Comparison of ENCODE assay signal across 22 cellular contexts in genomic region chr2:137772451-137772850, GRCh38.
A peak's percentile ranks its signal among the peaks of the same experiment; 100 is the strongest.
DNase-seq lines count a peak whose midpoint lies in the region; FAIRE-seq and TF ChIP-seq lines count a peak whose summit lies in the region.
"Had no signal": no experiment of that assay in that cellular context is flagged by ENCODE, and none has a peak within 500 bp of the region (broad histone marks: within the 10 kb centered on the region; RNA-seq: fewer than 3 reads in every experiment).

No MANE protein-coding gene starts in this region.

- no peak for TF ChIP-seq CTCF in HL-60 (IDR thresholded peaks at IDR 0.05; ENCODE audit: insufficient read depth, low read length)
- TF ChIP-seq CTCF in astrocyte (IDR thresholded peaks at IDR 0.05; ENCODE audit: insufficient read depth, low read depth, low read length), result no peak
- no peak for TF ChIP-seq CTCF in neural progenitor cell (IDR thresholded peaks at IDR 0.05)
- no peak for TF ChIP-seq CTCF in BE2C (IDR thresholded peaks at IDR 0.05; ENCODE audit: low read depth, low read length)

- H3F3A ChIP-seq in neural progenitor cell (ENCODE audit: low read depth), result no peaks in the 10 kb centered on the region

- DNase-seq in HL-60 (ENCODE audit: low read depth in 1 of 2, low spot score in 1 of 2) (peak; percentile 13 to 54), MV-4-11 (lab: John Stamatoyannopoulos, UW) (peak; percentile 48), astrocyte (ENCODE audit: low read depth) (no peak), neural progenitor cell (ENCODE audit: low spot score) (no peak), BE2C (no peak), SHP77 (lab: John Stamatoyannopoulos, UW) (no peak)
- DNase-seq in stimulated activated CD4-positive, alpha-beta T cell treated with anti-CD3 and anti-CD28 coated beads, Interleukin-2, amount 100 ng/mL, for 24 hours, result no peak
- DNase-seq: CD4-positive, alpha-beta memory T cell; DMS153; DMS79 treated with DMSO at 0.1 percent for 48 hours; EL; GOT3; HCEC 1CT; HFFc6 had no signal

- no peak for FAIRE-seq in astrocyte (lab: Jason Lieb, UNC)
- FAIRE-seq: A204.1, D721Med, G401.6, GM12891, HepG2, HTR-8/SVneo had no signal

- no peaks in the 10 kb centered on the region for H4K20me1 ChIP-seq in astrocyte (ENCODE audit: insufficient read depth, low read length)
- no peaks in the 10 kb centered on the region for H4K20me1 ChIP-seq in neural progenitor cell (ENCODE audit: low read depth)

- no peak overlapping the region for H3K4me3 Mint-ChIP-seq in astrocyte (ENCODE audit: unreplicated experiment)
- H3K4me3 Mint-ChIP-seq in neural progenitor cell, result no peak overlapping the region
- H3K4me3 Mint-ChIP-seq: B cell; CD4-positive, alpha-beta memory T cell; HFFc6 had no signal

- H2AFZ ChIP-seq in astrocyte (ENCODE audit: low read depth, low read length) (no peak overlapping the region), neural progenitor cell (replicated peaks) (peak overlapping the region; percentile 40)

- peak overlapping the region; percentile 19 for H3K27ac Mint-ChIP-seq in astrocyte (ENCODE audit: unreplicated experiment)
- H3K27ac Mint-ChIP-seq in neural progenitor cell, result no peak overlapping the region
- H3K27ac Mint-ChIP-seq: B cell; CD4-positive, alpha-beta memory T cell; HFFc6 had no signal

- H3K36me3 Mint-ChIP-seq in astrocyte (ENCODE audit: low read depth, unreplicated experiment), result no peaks in the 10 kb centered on the region
- no peaks in the 10 kb centered on the region for H3K36me3 Mint-ChIP-seq in neural progenitor cell
- H3K36me3 Mint-ChIP-seq: CD4-positive, alpha-beta memory T cell had no signal

- no peaks in the 10 kb centered on the region for H3K9me3 Mint-ChIP-seq in astrocyte (ENCODE audit: unreplicated experiment)
- no peaks in the 10 kb centered on the region for H3K9me3 Mint-ChIP-seq in neural progenitor cell

- no peaks in the 10 kb centered on the region for H3K36me3 ChIP-seq in astrocyte (ENCODE audit: insufficient read depth, low read length)
- no peaks in the 10 kb centered on the region for H3K36me3 ChIP-seq in neural progenitor cell
- no peaks in the 10 kb centered on the region for H3K36me3 ChIP-seq in BE2C

- H3K27me3 ChIP-seq in HL-60 (ENCODE audit: insufficient read depth, poor library complexity, severe bottlenecking) (no peaks in the 10 kb centered on the region), astrocyte (ENCODE audit: insufficient read depth, low read length) (no peaks in the 10 kb centered on the region), neural progenitor cell (no peaks in the 10 kb centered on the region), BE2C (no peaks in the 10 kb centered on the region)

- H3K9ac ChIP-seq in astrocyte (ENCODE audit: low read length) (no peak overlapping the region), neural progenitor cell (no peak overlapping the region)

- peak overlapping the region; percentile 45 for H3K27ac ChIP-seq in HL-60 (replicated peaks)
- no peak overlapping the region for H3K27ac ChIP-seq in astrocyte (ENCODE audit: low read depth, low read length)
- no peak overlapping the region for H3K27ac ChIP-seq in neural progenitor cell
- H3K27ac ChIP-seq: C4-2B had no signal

- H3K9me3 ChIP-seq in astrocyte (ENCODE audit: insufficient read depth, low read depth, low read length) (no peaks in the 10 kb centered on the region), neural progenitor cell (ENCODE audit: low read depth) (no peaks in the 10 kb centered on the region), BE2C (no peaks in the 10 kb centered on the region)

- no peak overlapping the region for H3K4me3 ChIP-seq in HL-60 (replicated peaks; ENCODE audit: insufficient read depth, low read length)
- no peak overlapping the region for H3K4me3 ChIP-seq in astrocyte (ENCODE audit: insufficient read depth, low read depth, low read length)
- H3K4me3 ChIP-seq in neural progenitor cell, result no peak overlapping the region
- no peak overlapping the region for H3K4me3 ChIP-seq in BE2C (ENCODE audit: low read depth, low read length)

- H3K4me1 Mint-ChIP-seq in astrocyte (ENCODE audit: low read depth, unreplicated experiment) (no peaks in the 10 kb centered on the region), neural progenitor cell (peaks cover 8% of the 10 kb centered on the region)
- H3K4me1 Mint-ChIP-seq: B cell had no signal

- H3K27me3 Mint-ChIP-seq in astrocyte (ENCODE audit: low read depth, unreplicated experiment) (no peaks in the 10 kb centered on the region), neural progenitor cell (ENCODE audit: insufficient read depth, low read depth) (peaks cover 2% of the 10 kb centered on the region)
- H3K27me3 Mint-ChIP-seq: B cell; CD4-positive, alpha-beta memory T cell had no signal

- H3K4me1 ChIP-seq in astrocyte (ENCODE audit: insufficient read depth, low read length), result no peaks in the 10 kb centered on the region
- peaks cover 22% of the 10 kb centered on the region for H3K4me1 ChIP-seq in neural progenitor cell
- H3K4me1 ChIP-seq in BE2C, result no peaks in the 10 kb centered on the region

- no peaks in the 10 kb centered on the region for H3K79me2 ChIP-seq in astrocyte (ENCODE audit: insufficient read depth, low read length)
- no peaks in the 10 kb centered on the region for H3K79me2 ChIP-seq in neural progenitor cell (ENCODE audit: low read depth)

- H3K4me2 ChIP-seq in astrocyte (ENCODE audit: low read length) (no peak overlapping the region), neural progenitor cell (no peak overlapping the region)

Comparison
In these comparisons a context has a peak if more than half of its experiments do, and no peak if none do; other contexts are left out.
1. DNase-seq: peak in HL-60 (2 of 2) and MV-4-11 (single experiment); none in astrocyte (single experiment), neural progenitor cell (single experiment), stimulated activated CD4-positive, alpha-beta T cell treated with anti-CD3 and anti-CD28 coated beads, Interleukin-2, amount 100 ng/mL, for 24 hours (0 of 2), BE2C (single experiment) and SHP77 (0 of 2).